11 cellular contexts compared by ENCODE assay signal in genomic region chr16:4945560-4946502, GRCh38. TPM values are rescaled to one million over a fixed set of nuclear protein-coding genes. Genes with fewer than 3 reads are reported as not detected.
DNase-seq lines count a peak whose midpoint lies in the region; FAIRE-seq and TF ChIP-seq lines count a peak whose summit lies in the region.
"Had no signal": no experiment of that assay in that cellular context is flagged by ENCODE, and none has a peak within 500 bp of the region (broad histone marks: within the 10 kb centered on the region; RNA-seq: fewer than 3 reads in every experiment).

No MANE protein-coding gene starts in this region.

- no peak for FAIRE-seq in H54 (lab: Jason Lieb, UNC)

- peaks cover 29% of the 10 kb centered on the region for H3K4me1 Mint-ChIP-seq in CD14-positive monocyte
- H3K4me1 Mint-ChIP-seq in glutamatergic neuron (ENCODE audit: low read depth, unreplicated experiment): peaks cover 9% of the 10 kb centered on the region

- no peak for TF ChIP-seq POLR2A in H54 (IDR thresholded peaks at IDR 0.05; ENCODE audit: low read depth, low read length)

- no peaks in the 10 kb centered on the region for H3K36me3 Mint-ChIP-seq in CD14-positive monocyte
- H3K36me3 Mint-ChIP-seq in glutamatergic neuron (ENCODE audit: unreplicated experiment): no peaks in the 10 kb centered on the region

- H3K9me3 Mint-ChIP-seq in CD14-positive monocyte: peaks cover 0 to 3% (median 0%) of the 10 kb centered on the region in 7 donors
- H3K9me3 Mint-ChIP-seq in glutamatergic neuron (ENCODE audit: unreplicated experiment): peaks cover 4% of the 10 kb centered on the region
- H3K9me3 Mint-ChIP-seq: activated CD4-positive, alpha-beta memory T cell treated with anti-CD3 and anti-CD28 coated beads, Interleukin-2, amount 10 ng/mL, durations not matched to agents 7 days and 5 days had no signal

- H3K27me3 ChIP-seq in left ventricle myocardium inferior (ENCODE audit: low read depth): no peaks in the 10 kb centered on the region

- intact Hi-C loops in left ventricle myocardium inferior (cut with micrococcal nuclease): no loop called here
- intact Hi-C loops in CD14-positive monocyte (cut with micrococcal nuclease): no loop called here

- H3K27ac ChIP-seq in left ventricle myocardium inferior (replicated peaks) (peak overlapping the region; percentile 74), skin epidermis (peak overlapping the region in 19 of 21 experiments; percentile 10 to 87 (median 77))

- H3K4me3 ChIP-seq in left ventricle myocardium inferior (no peak overlapping the region), skin epidermis (no peak overlapping the region)

- H3K9me3 ChIP-seq in left ventricle myocardium inferior (replicated peaks): no peaks in the 10 kb centered on the region

- peak overlapping the region in 1 of 2 donors; percentile 39 for H3K4me3 Mint-ChIP-seq in CD14-positive monocyte
- H3K4me3 Mint-ChIP-seq in glutamatergic neuron (ENCODE audit: unreplicated experiment): no peak overlapping the region
- H3K4me3 Mint-ChIP-seq: activated CD4-positive, alpha-beta memory T cell treated with anti-CD3 and anti-CD28 coated beads, Interleukin-2, amount 10 ng/mL, durations not matched to agents 7 days and 5 days had no signal

- H3K27ac Mint-ChIP-seq in CD14-positive monocyte (peak overlapping the region in 1 of 7 donors; percentile 50), glutamatergic neuron (ENCODE audit: unreplicated experiment) (no peak overlapping the region)
- H3K27ac Mint-ChIP-seq: activated CD4-positive, alpha-beta memory T cell treated with anti-CD3 and anti-CD28 coated beads, Interleukin-2, amount 10 ng/mL, durations not matched to agents 7 days and 5 days had no signal

- H3K36me3 ChIP-seq in left ventricle myocardium inferior: no peaks in the 10 kb centered on the region

- peaks cover 39% of the 10 kb centered on the region for H3K4me1 ChIP-seq in left ventricle myocardium inferior

- DNase-seq in H54 (ENCODE audit: insufficient read length, low spot score) (peak; percentile 77), SW480 (ENCODE audit: low spot score) (peak; percentile 77), left ventricle myocardium inferior (peak; percentile 52), CD14-positive monocyte (ENCODE audit: low spot score) (no peak), glutamatergic neuron (no peak), NCI-H446 treated with DMSO at 0.1 percent for 48 hours (lab: John Stamatoyannopoulos, UW) (no peak), NCI-H2081 (lab: John Stamatoyannopoulos, UW) (no peak)
- DNase-seq: activated CD4-positive, alpha-beta memory T cell treated with anti-CD3 and anti-CD28 coated beads, Interleukin-2, amount 10 ng/mL, durations not matched to agents 7 days and 5 days; GDM1; NK-92 treated with Interleukin-12 subunit alpha and Interleukin-12 subunit beta, amount 100 ng/mL, for 24 hours had no signal

- peaks cover 3 to 24% (median 11%) of the 10 kb centered on the region in 3 donors for H3K27me3 Mint-ChIP-seq in CD14-positive monocyte (ENCODE audit: low read depth in 3 of 3)
- H3K27me3 Mint-ChIP-seq in glutamatergic neuron (ENCODE audit: unreplicated experiment): peaks cover 9% of the 10 kb centered on the region

- no peak for TF ChIP-seq CTCF in left ventricle myocardium inferior (IDR thresholded peaks at IDR 0.05; ENCODE audit: borderline replicate concordance)
- TF ChIP-seq CTCF in CD14-positive monocyte (IDR thresholded peaks at IDR 0.05): no peak
- no peak for TF ChIP-seq CTCF in glutamatergic neuron (IDR thresholded peaks at IDR 0.05; ENCODE audit: partially characterized antibody, unreplicated experiment)

RNA-seq across cellular contexts. Expression of gene PPL, which starts 8.9 kb away (rescaled TPM):
- total RNA-seq in left ventricle myocardium inferior (7.6 TPM), glutamatergic neuron (ENCODE audit: unreplicated experiment) (4.7 TPM)
- under 1 TPM in 1 of 2 donors, not detected in 1; 0.02 TPM for polyA plus RNA-seq in CD14-positive monocyte

RNA-seq across cellular contexts. Expression of gene SEC14L5, which starts 12.3 kb away (rescaled TPM):
- total RNA-seq in left ventricle myocardium inferior (15.5 TPM), glutamatergic neuron (ENCODE audit: unreplicated experiment) (3.1 TPM)
- polyA plus RNA-seq in CD14-positive monocyte: under 1 TPM in 1 of 2 donors, not detected in 1; 0.03 TPM

Comparison
In these comparisons a context has a peak if more than half of its experiments do, and no peak if none do; other contexts are left out.
1. DNase-seq: peak in H54 (single experiment), SW480 (single experiment) and left ventricle myocardium inferior (single experiment); none in CD14-positive monocyte (single experiment), glutamatergic neuron (single experiment), NCI-H446 treated with DMSO at 0.1 percent for 48 hours (single experiment) and NCI-H2081 (0 of 2).